ENCODE assay signal across 13 cellular contexts in the genomic region with DNA sequence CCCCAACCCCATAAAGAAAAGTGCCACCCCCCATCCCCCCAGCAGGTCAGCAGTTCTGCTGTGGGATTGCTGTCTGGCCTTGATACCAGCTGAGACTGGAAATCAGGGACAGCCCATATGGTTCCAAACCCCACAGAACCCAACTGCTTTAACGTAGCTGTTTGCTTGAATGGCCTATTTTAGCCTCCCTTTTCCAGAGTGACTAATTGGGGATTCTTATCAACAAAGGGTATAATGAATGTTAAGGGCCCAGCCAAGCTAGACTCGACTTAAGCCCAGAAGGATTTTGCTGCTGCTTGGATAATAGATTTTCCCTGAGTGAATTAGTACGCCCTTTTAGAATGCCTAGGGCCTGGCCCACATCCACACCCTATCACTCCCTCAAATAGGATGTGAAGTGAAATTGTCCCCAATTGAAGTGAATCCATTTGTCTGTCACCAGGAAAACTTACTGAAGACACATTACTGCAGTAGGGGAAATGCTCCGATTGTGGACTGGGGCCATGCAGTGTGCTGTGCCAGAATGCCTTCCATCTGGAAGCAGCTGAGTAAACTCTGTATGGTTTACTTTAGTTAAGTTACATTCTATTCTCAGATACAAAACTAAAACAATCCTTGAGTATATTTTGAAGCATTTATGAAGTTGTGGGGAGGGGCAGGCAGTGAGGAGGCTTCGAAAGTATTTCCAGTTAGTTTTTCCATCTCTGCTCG.
DNase-seq lines count a peak whose midpoint lies in the region; ATAC-seq, FAIRE-seq and TF ChIP-seq lines count a peak whose summit lies in the region.
"Had no signal": no experiment of that assay in that cellular context is flagged by ENCODE, and none has a peak within 500 bp of the region (broad histone marks: within the 10 kb centered on the region; RNA-seq: fewer than 3 reads in every experiment).

No MANE protein-coding gene starts in this region.

- peak overlapping the region in 6 of 8 donors; percentile 6 to 36 (median 18) for H3K27ac ChIP-seq in spleen
- H3K27ac ChIP-seq: cardiac muscle cell had no signal

- intact Hi-C loops in spleen (cut with DNase I; ENCODE audit: low total_unique reads), result no loop called here

- no peak for TF ChIP-seq CTCF in bronchial epithelial cell (IDR thresholded peaks at IDR 0.05; ENCODE audit: insufficient read depth, low read length, severe bottlenecking)
- TF ChIP-seq CTCF in spleen (IDR thresholded peaks at IDR 0.05 in 8 of 11, conservative IDR thresholded peaks at IDR 0.05 in 3 of 11), result no peak

- H3K4me3 ChIP-seq in MG63 (no peak overlapping the region), bronchial epithelial cell (ENCODE audit: low read depth, low read length) (no peak overlapping the region), spleen (no peak overlapping the region)
- H3K4me3 ChIP-seq: cardiac muscle cell had no signal

- no peak overlapping the region for H3K27ac Mint-ChIP-seq in activated naive CD4-positive, alpha-beta T cell treated with anti-CD3 and anti-CD28 coated beads, Interleukin-2, amount 50 U/mL, for 72 hours
- H3K27ac Mint-ChIP-seq: activated CD4-positive, alpha-beta T cell treated with anti-CD3 and anti-CD28 coated beads for 36 hours; stimulated activated naive CD8-positive, alpha-beta T cell treated with anti-CD3 and anti-CD28 coated beads, Interleukin-15, amount 100 ng/mL, for 72 hours had no signal

- peak; percentile 82 for DNase-seq in MG63
- no peak for DNase-seq in bronchial epithelial cell (ENCODE audit: low read depth)
- peak; percentile 71 for DNase-seq in left lobe of liver (ENCODE audit: low spot score)
- no peak for DNase-seq in spleen
- DNase-seq in DMS 273 treated with DMSO at 0.1 percent for 48 hours (lab: John Stamatoyannopoulos, UW), result no peak
- no peak for DNase-seq in activated naive CD4-positive, alpha-beta T cell treated with anti-CD3 and anti-CD28 coated beads, Interleukin-2, amount 50 U/mL, for 72 hours (ENCODE audit: low spot score in 2 of 2)
- DNase-seq: activated CD4-positive, alpha-beta T cell treated with anti-CD3 and anti-CD28 coated beads for 36 hours; COR-L47; GOT3; stimulated activated naive CD8-positive, alpha-beta T cell treated with anti-CD3 and anti-CD28 coated beads, Interleukin-15, amount 100 ng/mL, for 72 hours had no signal

- peaks cover 0 to 28% (median 3%) of the 10 kb centered on the region in 6 donors for H3K4me1 ChIP-seq in spleen

- no peaks in the 10 kb centered on the region for H3K9me3 Mint-ChIP-seq in activated naive CD4-positive, alpha-beta T cell treated with anti-CD3 and anti-CD28 coated beads, Interleukin-2, amount 50 U/mL, for 72 hours
- H3K9me3 Mint-ChIP-seq: stimulated activated naive CD8-positive, alpha-beta T cell treated with anti-CD3 and anti-CD28 coated beads, Interleukin-15, amount 100 ng/mL, for 72 hours had no signal

- FAIRE-seq in bronchial epithelial cell (lab: Jason Lieb, UNC), result peak; percentile 36

- no peak for TF ChIP-seq POLR2A in spleen (IDR thresholded peaks at IDR 0.05)

- 77 to 88% (median 85%) methylated on average over 6 of the region's 6 CpGs for WGBS in spleen, 5 donors

- H3K27me3 ChIP-seq in MG63, result no peaks in the 10 kb centered on the region
- no peaks in the 10 kb centered on the region for H3K27me3 ChIP-seq in bronchial epithelial cell (ENCODE audit: control insufficient read depth, insufficient read depth, low read length)
- H3K27me3 ChIP-seq in spleen (replicated peaks in 1 of 7), result no peaks in the 10 kb centered on the region
- H3K27me3 ChIP-seq: cardiac muscle cell had no signal

- H3K9me3 ChIP-seq in MG63 (no peaks in the 10 kb centered on the region), spleen (no peaks in the 10 kb centered on the region)

- ATAC-seq in left lobe of liver (peak; percentile 85), HG02610 (IDR thresholded peaks at IDR 0.05; ENCODE audit: unreplicated experiment) (no peak), HG03520 (IDR thresholded peaks at IDR 0.05; ENCODE audit: unreplicated experiment) (no peak)
- no peak for ATAC-seq in activated naive CD4-positive, alpha-beta T cell treated with anti-CD3 and anti-CD28 coated beads, Interleukin-2, amount 50 U/mL, for 72 hours
- ATAC-seq: activated CD4-positive, alpha-beta T cell treated with anti-CD3 and anti-CD28 coated beads for 36 hours; stimulated activated naive CD8-positive, alpha-beta T cell treated with anti-CD3 and anti-CD28 coated beads, Interleukin-15, amount 100 ng/mL, for 72 hours had no signal

- H3K36me3 Mint-ChIP-seq in activated naive CD4-positive, alpha-beta T cell treated with anti-CD3 and anti-CD28 coated beads, Interleukin-2, amount 50 U/mL, for 72 hours, result peaks cover 38 to 55% of the 10 kb centered on the region in 2 donors

- peaks cover 16% of the 10 kb centered on the region for H3K36me3 ChIP-seq in MG63
- H3K36me3 ChIP-seq in bronchial epithelial cell (ENCODE audit: control insufficient read depth, insufficient read depth, low read length), result peaks cover 11% of the 10 kb centered on the region
- peaks cover 0 to 100% (median 42%) of the 10 kb centered on the region in 6 donors for H3K36me3 ChIP-seq in spleen
- H3K36me3 ChIP-seq: cardiac muscle cell had no signal

Comparison
In these comparisons a context has a peak if more than half of its experiments do, and no peak if none do; other contexts are left out.
1. DNase-seq: peak in MG63 (single experiment) and left lobe of liver (single experiment); none in bronchial epithelial cell (single experiment), spleen (single experiment), DMS 273 treated with DMSO at 0.1 percent for 48 hours (single experiment) and activated naive CD4-positive, alpha-beta T cell treated with anti-CD3 and anti-CD28 coated beads, Interleukin-2, amount 50 U/mL, for 72 hours (0 of 2).